ENCODE assay signal across 8 cellular contexts in genomic region chr1:8818789-8819188, GRCh38. TPM values are rescaled to one million over a fixed set of nuclear protein-coding genes. Genes with fewer than 3 reads are reported as not detected.
DNase-seq lines count a peak whose midpoint lies in the region; ATAC-seq, FAIRE-seq and TF ChIP-seq lines count a peak whose summit lies in the region.
"Not testable (repeated sequence)": the region's sequence is repeated elsewhere in the genome, so short reads cannot be mapped to it uniquely, and the experiment has no call there.

No MANE protein-coding gene starts in this region.

- not testable (repeated sequence) for H3K9me3 Mint-ChIP-seq in CD4-positive, CD25-positive, alpha-beta regulatory T cell; activated naive CD8-positive, alpha-beta T cell (ENCODE audit: low read depth); immature natural killer cell; neural crest cell; stimulated activated memory B cell treated with anti-CD40 and anti-IgM and Interleukin-4, amounts not matched to agents 10 μg/mL and 1 μg/mL and 100 μg/mL, for 72 hours

- not testable (repeated sequence) for DNase-seq in CD4-positive, CD25-positive, alpha-beta regulatory T cell; LNCaP clone FGC (ENCODE audit: low read depth); WERI-Rb-1; endothelial cell of umbilical vein (ENCODE audit: low read depth, low spot score); immature natural killer cell; neural crest cell (ENCODE audit: low read depth, low spot score)

- peak overlapping the region; percentile 98 for H3K9ac ChIP-seq in endothelial cell of umbilical vein (replicated peaks; ENCODE audit: extremely low read depth, insufficient read depth, low read length)

- not testable (repeated sequence) for BruUV-seq in endothelial cell of umbilical vein (replicated peaks; lab: Mats Ljungman, UMichigan)

- peaks cover 60% of the 10 kb centered on the region for H3K27me3 Mint-ChIP-seq in CD4-positive, CD25-positive, alpha-beta regulatory T cell
- not testable (repeated sequence) for H3K27me3 Mint-ChIP-seq in activated naive CD8-positive, alpha-beta T cell; neural crest cell (ENCODE audit: low read depth)
- H3K27me3 Mint-ChIP-seq in immature natural killer cell (ENCODE audit: low read depth in 3 of 3) = peaks cover 15 to 24% (median 20%) of the 10 kb centered on the region in 3 donors
- peaks cover 11% of the 10 kb centered on the region for H3K27me3 Mint-ChIP-seq in stimulated activated memory B cell treated with anti-CD40 and anti-IgM and Interleukin-4, amounts not matched to agents 10 μg/mL and 1 μg/mL and 100 μg/mL, for 72 hours

- intact Hi-C loops in endothelial cell of umbilical vein (cut with micrococcal nuclease) = loop anchor here (5.0 kb wide), 1 partner anchor 156 kb away; no protein-coding TSS in a partner anchor

- ATAC-seq in CD4-positive, CD25-positive, alpha-beta regulatory T cell (ENCODE audit: low read depth in 2 of 2); stimulated activated memory B cell treated with anti-CD40 and anti-IgM and Interleukin-4, amounts not matched to agents 10 μg/mL and 1 μg/mL and 100 μg/mL, for 72 hours: not testable (repeated sequence)

- CTCF ChIA-PET in endothelial cell of umbilical vein (lab: Charles Lee) = not testable (repeated sequence)

- not testable (repeated sequence) for FAIRE-seq in endothelial cell of umbilical vein (lab: Jason Lieb, UNC)

- dilution Hi-C loops in endothelial cell of umbilical vein (cut with MboI; ENCODE audit: extremely low pct_ligation_motif_present, low sequenced_read_pairs) = not testable (repeated sequence)

- H3K4me1 Mint-ChIP-seq in CD4-positive, CD25-positive, alpha-beta regulatory T cell = peaks cover 27 to 39% (median 32%) of the 10 kb centered on the region in 4 donors
- H3K4me1 Mint-ChIP-seq in activated naive CD8-positive, alpha-beta T cell (ENCODE audit: low read depth) = peaks cover 37% of the 10 kb centered on the region
- H3K4me1 Mint-ChIP-seq in immature natural killer cell (peaks cover 32 to 41% of the 10 kb centered on the region in 2 donors), neural crest cell (peaks cover 56% of the 10 kb centered on the region)
- peaks cover 38% of the 10 kb centered on the region for H3K4me1 Mint-ChIP-seq in stimulated activated memory B cell treated with anti-CD40 and anti-IgM and Interleukin-4, amounts not matched to agents 10 μg/mL and 1 μg/mL and 100 μg/mL, for 72 hours

- H3K4me3 Mint-ChIP-seq in CD4-positive, CD25-positive, alpha-beta regulatory T cell = peak overlapping the region; percentile 10 to 96 (median 35)
- peak overlapping the region; percentile 95 for H3K4me3 Mint-ChIP-seq in activated naive CD8-positive, alpha-beta T cell
- H3K4me3 Mint-ChIP-seq in immature natural killer cell (peak overlapping the region; percentile 38 to 95 (median 90)), neural crest cell (peak overlapping the region; percentile 91)
- peak overlapping the region; percentile 96 for H3K4me3 Mint-ChIP-seq in stimulated activated memory B cell treated with anti-CD40 and anti-IgM and Interleukin-4, amounts not matched to agents 10 μg/mL and 1 μg/mL and 100 μg/mL, for 72 hours

- POLR2A ChIA-PET in endothelial cell of umbilical vein (lab: Charles Lee) = not testable (repeated sequence)

- peak overlapping the region; percentile 86 for H3K4me3 ChIP-seq in CD4-positive, CD25-positive, alpha-beta regulatory T cell (ENCODE audit: low read depth, low read length)
- H3K4me3 ChIP-seq in LNCaP clone FGC (ENCODE audit: low read depth, low read length) (peak overlapping the region; percentile 94), WERI-Rb-1 (ENCODE audit: low read depth, low read length) (peak overlapping the region; percentile 87), endothelial cell of umbilical vein (replicated peaks in 1 of 3; ENCODE audit: insufficient read depth in 1 of 3, low read depth in 1 of 3, low read length in 3 of 3) (peak overlapping the region in 1 of 3 experiments; percentile 90)

- not testable (repeated sequence) for H3K9me1 ChIP-seq in endothelial cell of umbilical vein (replicated peaks; ENCODE audit: control insufficient read depth, extremely low read depth, insufficient read depth, low read length)

- not testable (repeated sequence) for H3K27ac Mint-ChIP-seq in CD4-positive, CD25-positive, alpha-beta regulatory T cell; activated naive CD8-positive, alpha-beta T cell; stimulated activated memory B cell treated with anti-CD40 and anti-IgM and Interleukin-4, amounts not matched to agents 10 μg/mL and 1 μg/mL and 100 μg/mL, for 72 hours
- H3K27ac Mint-ChIP-seq in immature natural killer cell = peak overlapping the region; percentile 17 to 98 (median 94)
- peak overlapping the region; percentile 98 for H3K27ac Mint-ChIP-seq in neural crest cell (ENCODE audit: unreplicated experiment)

- TF ChIP-seq CTCF in LNCaP clone FGC (IDR thresholded peaks at IDR 0.05; ENCODE audit: control insufficient read depth, extremely low read depth, insufficient read depth); WERI-Rb-1 (IDR thresholded peaks at IDR 0.05; ENCODE audit: low read depth, low read length); endothelial cell of umbilical vein (IDR thresholded peaks at IDR 0.05; ENCODE audit: extremely low read depth in 1 of 2, insufficient read depth in 1 of 2, low read depth in 1 of 2, low read length in 2 of 2); neural crest cell (conservative IDR thresholded peaks at IDR 0.05): not testable (repeated sequence)

- H3K4me1 ChIP-seq in CD4-positive, CD25-positive, alpha-beta regulatory T cell (ENCODE audit: control insufficient read depth, insufficient read depth, low read length, poor library complexity, severe bottlenecking) = peaks cover 30% of the 10 kb centered on the region
- H3K4me1 ChIP-seq in endothelial cell of umbilical vein (ENCODE audit: control insufficient read depth, extremely low read depth, insufficient read depth, low read length) = peaks cover 59% of the 10 kb centered on the region

- not testable (repeated sequence) for H3K27me3 ChIP-seq in CD4-positive, CD25-positive, alpha-beta regulatory T cell (ENCODE audit: control insufficient read depth, insufficient read depth, low read length); WERI-Rb-1 (ENCODE audit: insufficient read depth, low read depth, severe bottlenecking); endothelial cell of umbilical vein (ENCODE audit: control insufficient read depth in 2 of 2, insufficient read depth in 2 of 2, low read length in 2 of 2)

- not testable (repeated sequence) for H3K36me3 ChIP-seq in CD4-positive, CD25-positive, alpha-beta regulatory T cell (ENCODE audit: control insufficient read depth, insufficient read depth, low read length); WERI-Rb-1; endothelial cell of umbilical vein (ENCODE audit: control insufficient read depth in 2 of 2, extremely low read depth in 1 of 2, insufficient read depth in 2 of 2, low read length in 2 of 2)

- peak overlapping the region; percentile 85 for H3K27ac ChIP-seq in CD4-positive, CD25-positive, alpha-beta regulatory T cell (ENCODE audit: insufficient read depth, low read length, poor library complexity, severe bottlenecking)
- H3K27ac ChIP-seq in WERI-Rb-1 (peak overlapping the region; percentile 86), endothelial cell of umbilical vein (ENCODE audit: insufficient read depth, low read depth, low read length) (peak overlapping the region; percentile 92)

- H3K79me2 ChIP-seq in endothelial cell of umbilical vein (ENCODE audit: control insufficient read depth, insufficient read depth, low read length) = peaks cover 26% of the 10 kb centered on the region

- not testable (repeated sequence) for H4K20me1 ChIP-seq in endothelial cell of umbilical vein (replicated peaks; ENCODE audit: control insufficient read depth, extremely low read depth, insufficient read depth, low read length)

- not testable (repeated sequence) for H2AFZ ChIP-seq in endothelial cell of umbilical vein (ENCODE audit: low read depth, low read length)

- TF ChIP-seq POLR2A in endothelial cell of umbilical vein (IDR thresholded peaks at IDR 0.05; ENCODE audit: low read depth, low read length) = not testable (repeated sequence)

- not testable (repeated sequence) for H3K36me3 Mint-ChIP-seq in CD4-positive, CD25-positive, alpha-beta regulatory T cell; activated naive CD8-positive, alpha-beta T cell; immature natural killer cell; neural crest cell (ENCODE audit: low read depth); stimulated activated memory B cell treated with anti-CD40 and anti-IgM and Interleukin-4, amounts not matched to agents 10 μg/mL and 1 μg/mL and 100 μg/mL, for 72 hours

- peak overlapping the region; percentile 94 for H3K4me2 ChIP-seq in endothelial cell of umbilical vein (ENCODE audit: insufficient read depth, low read length)

- not testable (repeated sequence) for H3K9me3 ChIP-seq in CD4-positive, CD25-positive, alpha-beta regulatory T cell (ENCODE audit: control insufficient read depth in 2 of 2, low read length in 2 of 2); WERI-Rb-1 (ENCODE audit: severe bottlenecking); endothelial cell of umbilical vein (replicated peaks; ENCODE audit: control insufficient read depth, insufficient read depth, low read length)

RNA-seq across cellular contexts. Expression of gene RERE, which starts 1.3 kb away (rescaled TPM):
- 127 TPM for total RNA-seq in CD4-positive, CD25-positive, alpha-beta regulatory T cell
- 1 to 10 TPM; 3.1 to 5.8 (median 4.9) TPM for polyA plus RNA-seq in CD4-positive, CD25-positive, alpha-beta regulatory T cell
- total RNA-seq in endothelial cell of umbilical vein (110 and 113 TPM in 2 replicates), neural crest cell (107 and 122 TPM in 2 replicates)
- polyA plus RNA-seq in endothelial cell of umbilical vein (14.1 and 14.8 TPM in 2 replicates), immature natural killer cell (1 to 10 TPM; 3.8 to 5.9 (median 3.8) TPM)
- 13.2 and 15.8 TPM in 2 replicates for polyA plus RNA-seq in endothelial cell of umbilical vein (2011; cell fraction: cytosol; rRNA removed)
- 80.7 and 124 TPM in 2 replicates for polyA plus RNA-seq in endothelial cell of umbilical vein (2011; cell fraction: nucleus; rRNA removed)
- 42.4 and 43.0 TPM in 2 replicates for polyA plus RNA-seq in endothelial cell of umbilical vein (2012)
- 87.1 and 101 TPM in 2 replicates for polyA minus RNA-seq in endothelial cell of umbilical vein
- 26.8 TPM for polyA minus RNA-seq in endothelial cell of umbilical vein (2011; cell fraction: cytosol; rRNA and poly(A)+ RNA removed)
- polyA minus RNA-seq in endothelial cell of umbilical vein (2011; cell fraction: nucleus; rRNA and poly(A)+ RNA removed) = 162 and 195 TPM in 2 replicates

RNA-seq across cellular contexts. Expression of gene ENO1, which starts 59.7 kb away (rescaled TPM):
- 353 TPM for total RNA-seq in CD4-positive, CD25-positive, alpha-beta regulatory T cell
- polyA plus RNA-seq in CD4-positive, CD25-positive, alpha-beta regulatory T cell = 1,000 to 10,000 TPM in 3 of 4 donors, 100 to 1,000 TPM in 1; 913 to 1,094 (median 1,059) TPM
- total RNA-seq in endothelial cell of umbilical vein = 1,530 and 1,593 TPM in 2 replicates
- polyA plus RNA-seq in endothelial cell of umbilical vein = 1,111 and 1,134 TPM in 2 replicates
- polyA plus RNA-seq in endothelial cell of umbilical vein (2011; cell fraction: cytosol; rRNA removed) = 1,324 and 1,546 TPM in 2 replicates
- polyA plus RNA-seq in endothelial cell of umbilical vein (2011; cell fraction: nucleus; rRNA removed) = 1,008 and 1,022 TPM in 2 replicates
- 1,225 and 1,921 TPM in 2 replicates for polyA plus RNA-seq in endothelial cell of umbilical vein (2012)
- polyA minus RNA-seq in endothelial cell of umbilical vein = 1,405 and 1,507 TPM in 2 replicates
- 1,988 TPM for polyA minus RNA-seq in endothelial cell of umbilical vein (2011; cell fraction: cytosol; rRNA and poly(A)+ RNA removed)
- 303 and 331 TPM in 2 replicates for polyA minus RNA-seq in endothelial cell of umbilical vein (2011; cell fraction: nucleus; rRNA and poly(A)+ RNA removed)
- polyA plus RNA-seq in immature natural killer cell = 100 to 1,000 TPM; 856 to 982 (median 955) TPM
- total RNA-seq in neural crest cell = 1,269 and 1,339 TPM in 2 replicates

Comparison
In these comparisons a context has a peak if more than half of its experiments do, and no peak if none do; other contexts are left out.
1. H3K4me3 Mint-ChIP-seq: peak in every context shown above with its lines; median percentile 96 in stimulated activated memory B cell treated with anti-CD40 and anti-IgM and Interleukin-4, amounts not matched to agents 10 μg/mL and 1 μg/mL and 100 μg/mL, for 72 hours; 95 in activated naive CD8-positive, alpha-beta T cell; 91 in neural crest cell; 90 in immature natural killer cell; 35 in CD4-positive, CD25-positive, alpha-beta regulatory T cell.